In genomic region chr10:1297566-1298301, GRCh38 we compare ENCODE assay signal across 13 cellular contexts.
A peak's percentile ranks its signal among the peaks of the same experiment; 100 is the strongest.
DNase-seq lines count a peak whose midpoint lies in the region; FAIRE-seq and TF ChIP-seq lines count a peak whose summit lies in the region.
"Had no signal": no experiment of that assay in that cellular context is flagged by ENCODE, and none has a peak within 500 bp of the region (broad histone marks: within the 10 kb centered on the region; RNA-seq: fewer than 3 reads in every experiment).

No MANE protein-coding gene starts in this region.

- peak in 1 of 2 experiments; percentile 37 for DNase-seq in Caco-2
- peak; percentile 73 for DNase-seq in H9
- peak; percentile 25 to 73 for DNase-seq in H1 (ENCODE audit: low read depth in 1 of 2, low spot score in 2 of 2)
- no peak for DNase-seq in osteocyte (ENCODE audit: extremely low spot score, unreplicated experiment)
- no peak for DNase-seq in mesenteric fat pad (ENCODE audit: low spot score)
- no peak for DNase-seq in immature natural killer cell
- DNase-seq in GM13977 (ENCODE audit: low spot score): no peak
- DNase-seq: activated CD4-positive, alpha-beta memory T cell treated with anti-CD3 and anti-CD28 coated beads, Interleukin-2, amount 10 ng/mL, durations not matched to agents 7 days and 5 days; activated effector memory CD4-positive, alpha-beta T cell treated with Interleukin-2 at 50 U/mL for 16 hours; CD4-positive, CD25-positive, alpha-beta regulatory T cell; effector CD4-positive, alpha-beta T cell; NCI-H510A treated with DMSO at 0.1 percent for 48 hours; upper lobe of left lung had no signal

- no peak overlapping the region for H3K18ac ChIP-seq in H9 (ENCODE audit: insufficient read length, low read depth, low read length)
- H3K18ac ChIP-seq in H1 (ENCODE audit: extremely low read depth, low read length): peak overlapping the region; percentile 88; the same call in 1 of the 2 replicates

- TF ChIP-seq RAD21 in H1 (IDR thresholded peaks at IDR 0.05 in 1 of 2, conservative IDR thresholded peaks at IDR 0.05 in 1 of 2; ENCODE audit: low read depth in 2 of 2, low read length in 2 of 2): peak; percentile 47 to 65

- H3K4me3 ChIP-seq in Caco-2 (ENCODE audit: low read depth, low read length) (no peak overlapping the region), H1 (ENCODE audit: extremely low read depth in 1 of 4, insufficient read depth in 2 of 4, low read depth in 3 of 4, low read length in 4 of 4) (no peak overlapping the region)
- H3K4me3 ChIP-seq: upper lobe of left lung had no signal

- H2BK20ac ChIP-seq in H9 (ENCODE audit: low read depth, low read length, poor library complexity, severe bottlenecking): no peak overlapping the region
- H2BK20ac ChIP-seq in H1 (ENCODE audit: low read length): peak overlapping the region; percentile 84; the same call in 1 of the 2 replicates

- H3K14ac ChIP-seq in H9 (ENCODE audit: insufficient read depth, low read length): no peak overlapping the region
- no peak overlapping the region for H3K14ac ChIP-seq in H1 (ENCODE audit: insufficient read length)

- WGBS in H9 (ENCODE audit: extremely low coverage, insufficient read length, low lambda C conversion rate): no CpG with 5 or more reads among the region's 14 CpGs
- 60% methylated on average over 14 of the region's 14 CpGs; no CpG with 5 or more reads in 1 of the 2 experiments for WGBS in H1 (ENCODE audit: extremely low coverage in 1 of 2, insufficient coverage in 1 of 2, insufficient read length in 1 of 2, insufficient replicate concordance in 2 of 2, low coverage in 1 of 2, low lambda C conversion rate in 2 of 2, missing lambda C conversion rate in 1 of 2), 2 experiments

- TF ChIP-seq POLR2A in H1 (IDR thresholded peaks at IDR 0.05; ENCODE audit: control extremely low read depth in 1 of 2, low read depth in 2 of 2, low read length in 2 of 2): no peak

- no peak overlapping the region for H3K9ac ChIP-seq in H9 (ENCODE audit: extremely low read depth, insufficient read length, low read length)
- no peak overlapping the region for H3K9ac ChIP-seq in H1 (replicated peaks in 1 of 4; ENCODE audit: extremely low read depth in 1 of 4, low read depth in 3 of 4, low read length in 3 of 4)

- H3K27ac Mint-ChIP-seq in Caco-2 (ENCODE audit: unreplicated experiment): no peak overlapping the region
- peak overlapping the region in 2 of 3 experiments; percentile 81 to 92; a peak in 2 of 7 replicates for H3K27ac Mint-ChIP-seq in H9
- H3K27ac Mint-ChIP-seq in osteocyte (ENCODE audit: unreplicated experiment): peak overlapping the region; percentile 32
- H3K27ac Mint-ChIP-seq in immature natural killer cell: no peak overlapping the region
- H3K27ac Mint-ChIP-seq: activated CD4-positive, alpha-beta memory T cell treated with anti-CD3 and anti-CD28 coated beads, Interleukin-2, amount 10 ng/mL, durations not matched to agents 7 days and 5 days had no signal

- H3K27me3 ChIP-seq in Caco-2 (replicated peaks; ENCODE audit: control insufficient read depth, insufficient read depth, low read length): no peaks in the 10 kb centered on the region; the same call in none of the 2 replicates
- H3K27me3 ChIP-seq in H9 (ENCODE audit: insufficient read depth, low read length): no peaks in the 10 kb centered on the region
- H3K27me3 ChIP-seq in H1 (replicated peaks in 1 of 4; ENCODE audit: control insufficient read depth in 3 of 4, extremely low read depth in 1 of 4, insufficient read depth in 3 of 4, low read length in 3 of 4): no peaks in the 10 kb centered on the region; a peak in 1 of 7 replicates

- no peak overlapping the region for H3K4me3 Mint-ChIP-seq in Caco-2 (ENCODE audit: unreplicated experiment)
- no peak overlapping the region for H3K4me3 Mint-ChIP-seq in H9
- H3K4me3 Mint-ChIP-seq in osteocyte (ENCODE audit: unreplicated experiment): no peak overlapping the region
- no peak overlapping the region for H3K4me3 Mint-ChIP-seq in immature natural killer cell
- H3K4me3 Mint-ChIP-seq: activated CD4-positive, alpha-beta memory T cell treated with anti-CD3 and anti-CD28 coated beads, Interleukin-2, amount 10 ng/mL, durations not matched to agents 7 days and 5 days; CD4-positive, CD25-positive, alpha-beta regulatory T cell had no signal

- H2AK5ac ChIP-seq in H9 (ENCODE audit: insufficient read length, low read length) (no peak overlapping the region), H1 (ENCODE audit: low read depth, low read length) (no peak overlapping the region)

- H3K4me2 ChIP-seq in H9 (ENCODE audit: insufficient read depth, insufficient read length, low read length) (no peak overlapping the region), H1 (ENCODE audit: insufficient read depth in 1 of 2, low read depth in 2 of 2, low read length in 2 of 2) (no peak overlapping the region)

- no peak overlapping the region for H2BK12ac ChIP-seq in H9 (ENCODE audit: insufficient read length, low read depth, low read length)
- H2BK12ac ChIP-seq in H1 (ENCODE audit: low read depth, low read length): peak overlapping the region; percentile 89; the same call in 1 of the 2 replicates

- FAIRE-seq in H1 (lab: Jason Lieb, UNC): no peak

- no peak overlapping the region for H4K91ac ChIP-seq in H9 (ENCODE audit: insufficient read length, low read depth, low read length)
- peak overlapping the region; percentile 20 for H4K91ac ChIP-seq in H1 (replicated peaks; ENCODE audit: insufficient read length, low read length)

- H3K27me3 Mint-ChIP-seq in Caco-2 (ENCODE audit: insufficient read depth, unreplicated experiment): peaks cover 21% of the 10 kb centered on the region
- H3K27me3 Mint-ChIP-seq in H9 (ENCODE audit: low read depth): peaks cover 1% of the 10 kb centered on the region
- H3K27me3 Mint-ChIP-seq in osteocyte (ENCODE audit: unreplicated experiment): no peaks in the 10 kb centered on the region
- peaks cover 4 to 16% (median 8%) of the 10 kb centered on the region in 3 donors for H3K27me3 Mint-ChIP-seq in immature natural killer cell (ENCODE audit: low read depth in 3 of 3)
- H3K27me3 Mint-ChIP-seq: activated CD4-positive, alpha-beta memory T cell treated with anti-CD3 and anti-CD28 coated beads, Interleukin-2, amount 10 ng/mL, durations not matched to agents 7 days and 5 days had no signal

- H3K79me1 ChIP-seq in H9 (ENCODE audit: insufficient read depth, low read depth, low read length, poor library complexity, severe bottlenecking) (no peaks in the 10 kb centered on the region), H1 (ENCODE audit: low read depth, low read length) (no peaks in the 10 kb centered on the region; the same call in 1 of the 2 replicates)

- H3K36me3 ChIP-seq in Caco-2 (ENCODE audit: control insufficient read depth, insufficient read depth, low read length) (no peaks in the 10 kb centered on the region), H1 (ENCODE audit: control insufficient read depth in 2 of 4, insufficient read depth in 4 of 4, low read length in 3 of 4) (no peaks in the 10 kb centered on the region)
- H3K36me3 ChIP-seq: upper lobe of left lung had no signal

- H3K4me1 Mint-ChIP-seq in Caco-2 (ENCODE audit: low read depth, unreplicated experiment): no peaks in the 10 kb centered on the region
- H3K4me1 Mint-ChIP-seq in H9: peaks cover 43 to 44% of the 10 kb centered on the region in 2 experiments
- peaks cover 41% of the 10 kb centered on the region for H3K4me1 Mint-ChIP-seq in osteocyte (ENCODE audit: unreplicated experiment)
- H3K4me1 Mint-ChIP-seq in immature natural killer cell: peaks cover 0 to 2% of the 10 kb centered on the region in 2 donors
- H3K4me1 Mint-ChIP-seq: activated CD4-positive, alpha-beta memory T cell treated with anti-CD3 and anti-CD28 coated beads, Interleukin-2, amount 10 ng/mL, durations not matched to agents 7 days and 5 days had no signal

- H2BK15ac ChIP-seq in H9 (ENCODE audit: low read depth, low read length) (no peak overlapping the region), H1 (ENCODE audit: low read length) (no peak overlapping the region; the same call in 1 of the 2 replicates)

- H3K27ac ChIP-seq in H9 (ENCODE audit: insufficient read length, low read depth, low read length) (no peak overlapping the region), H1 (ENCODE audit: low read depth, low read length) (no peak overlapping the region)
- H3K27ac ChIP-seq: upper lobe of left lung had no signal

- H3K56ac ChIP-seq in H9 (ENCODE audit: insufficient read length, low read depth, low read length) (no peak overlapping the region), H1 (replicated peaks; ENCODE audit: insufficient read length, low read depth, low read length) (peak overlapping the region; percentile 51)

- H3K23me2 ChIP-seq in H9 (ENCODE audit: insufficient read length, low read depth, low read length, poor library complexity, severe bottlenecking) (no peaks in the 10 kb centered on the region), H1 (ENCODE audit: low read depth, low read length) (no peaks in the 10 kb centered on the region)

- POLR2A ChIA-PET in Caco-2 (lab: Charles Lee): no interaction called here
- POLR2A ChIA-PET in H1 (lab: Charles Lee; ENCODE audit: partially characterized antibody): interaction anchor here (3.6 kb wide), 1 partner anchor 13 kb away, joined by 21 read pairs; no protein-coding TSS in a partner anchor

- in situ Hi-C loops in GM13977 (cut with MboI; ENCODE audit: low pct_unique_long_range_greater_than_20kb, low sequenced_read_pairs, unreplicated experiment): no loop called here

- no peak overlapping the region for H3K4ac ChIP-seq in H9 (ENCODE audit: low read depth, low read length)
- H3K4ac ChIP-seq in H1 (replicated peaks; ENCODE audit: insufficient read length, low read depth, low read length): no peak overlapping the region

- H2BK120ac ChIP-seq in H9 (ENCODE audit: low read depth, low read length, poor library complexity, severe bottlenecking) (no peak overlapping the region), H1 (replicated peaks; ENCODE audit: low read depth, low read length) (peak overlapping the region; percentile 41)

- H2AFZ ChIP-seq in H9 (ENCODE audit: low read length) (no peak overlapping the region), H1 (ENCODE audit: low read length) (no peak overlapping the region; the same call in 1 of the 2 replicates)

- H3K79me2 ChIP-seq in H9 (ENCODE audit: insufficient read depth, low read length): no peaks in the 10 kb centered on the region
- H3K79me2 ChIP-seq in H1 (ENCODE audit: control insufficient read depth in 1 of 2, insufficient read depth in 2 of 2, low read length in 2 of 2): no peaks in the 10 kb centered on the region

- BruUV-seq in Caco-2 (replicated peaks; lab: Mats Ljungman, UMichigan): no TSS peak

- no peak overlapping the region for H3T11ph ChIP-seq in H9 (ENCODE audit: low read length)

- intact Hi-C loops in Caco-2 (cut with micrococcal nuclease; ENCODE audit: unreplicated experiment): no loop called here

- H4K20me1 ChIP-seq in H9 (ENCODE audit: control insufficient read depth, insufficient read depth, insufficient read length) (no peaks in the 10 kb centered on the region), H1 (replicated peaks in 1 of 2; ENCODE audit: control insufficient read depth in 1 of 2, insufficient read depth in 2 of 2, low read length in 2 of 2) (no peaks in the 10 kb centered on the region)

- H3K4me1 ChIP-seq in Caco-2 (no peaks in the 10 kb centered on the region), H9 (ENCODE audit: insufficient read depth, low read length) (peaks cover 3% of the 10 kb centered on the region; the same call in 1 of the 2 replicates), H1 (replicated peaks in 1 of 4; ENCODE audit: control insufficient read depth in 3 of 4, insufficient read depth in 4 of 4, low read length in 3 of 4) (peaks cover 0 to 17% (median 10%) of the 10 kb centered on the region in 4 experiments; a peak in 5 of 7 replicates)

- TF ChIP-seq EP300 in H1 (IDR thresholded peaks at IDR 0.05; ENCODE audit: borderline replicate concordance in 1 of 2, low read depth in 2 of 2, low read length in 2 of 2): no peak

- CTCF ChIA-PET in Caco-2 (lab: Charles Lee) (interaction anchor here (1.2 to 1.4 kb wide), 2 partner anchors 11 to 71 kb away, joined by 3 read pairs; no protein-coding TSS in a partner anchor), H1 (lab: Charles Lee; ENCODE audit: partially characterized antibody) (interaction anchor here (0.6 to 4.9 kb wide), 19 partner anchors 11 to 429 kb away, joined by 3 to 25 read pairs (median 4); no protein-coding TSS in a partner anchor)

- H3K9me3 Mint-ChIP-seq in Caco-2 (ENCODE audit: unreplicated experiment) (no peaks in the 10 kb centered on the region), H9 (peaks cover 2 to 14% of the 10 kb centered on the region in 2 experiments; a peak in 4 of 5 replicates), osteocyte (ENCODE audit: unreplicated experiment) (no peaks in the 10 kb centered on the region), immature natural killer cell (no peaks in the 10 kb centered on the region)
- H3K9me3 Mint-ChIP-seq: activated CD4-positive, alpha-beta memory T cell treated with anti-CD3 and anti-CD28 coated beads, Interleukin-2, amount 10 ng/mL, durations not matched to agents 7 days and 5 days had no signal

- H3K9me3 ChIP-seq in Caco-2: no peaks in the 10 kb centered on the region
- H3K9me3 ChIP-seq in H9 (ENCODE audit: control insufficient read depth, low read depth, low read length): no peaks in the 10 kb centered on the region
- peaks cover 0 to 6% of the 10 kb centered on the region in 2 experiments; a peak in 2 of 4 replicates for H3K9me3 ChIP-seq in H1 (ENCODE audit: insufficient read depth in 2 of 2, low read depth in 1 of 2, low read length in 1 of 2)
- H3K9me3 ChIP-seq: upper lobe of left lung had no signal

- H4K5ac ChIP-seq in H9 (ENCODE audit: insufficient read length, low read depth, low read length) (no peak overlapping the region), H1 (ENCODE audit: insufficient read length, low read depth, low read length) (no peak overlapping the region)

- H3K23ac ChIP-seq in H9 (ENCODE audit: insufficient read length, low read depth, low read length) (no peak overlapping the region), H1 (ENCODE audit: insufficient read length) (no peak overlapping the region)

- TF ChIP-seq CTCF in Caco-2 (IDR thresholded peaks at IDR 0.05; ENCODE audit: insufficient read depth in 1 of 2, low read depth in 1 of 2, low read length in 1 of 2, severe bottlenecking in 1 of 2, unreplicated experiment in 1 of 2) (peak; percentile 20 to 47), H9 (conservative IDR thresholded peaks at IDR 0.05) (peak; percentile 62), H1 (IDR thresholded peaks at IDR 0.05; ENCODE audit: control extremely low read depth in 1 of 3, insufficient read depth in 1 of 3, low read depth in 1 of 3, low read length in 3 of 3) (peak; percentile 52 to 66 (median 59)), osteocyte (IDR thresholded peaks at IDR 0.05) (no peak), GM13977 (IDR thresholded peaks at IDR 0.05; ENCODE audit: extremely low read depth, insufficient read depth, missing control alignments) (no peak)

- H3K36me3 Mint-ChIP-seq in Caco-2 (ENCODE audit: insufficient read depth, unreplicated experiment): no peaks in the 10 kb centered on the region
- peaks cover 0 to 16% (median 4%) of the 10 kb centered on the region in 3 experiments; a peak in 4 of 7 replicates for H3K36me3 Mint-ChIP-seq in H9 (ENCODE audit: insufficient read depth in 1 of 3, low read depth in 3 of 3)
- H3K36me3 Mint-ChIP-seq in osteocyte (ENCODE audit: unreplicated experiment): peaks cover 5% of the 10 kb centered on the region
- H3K36me3 Mint-ChIP-seq in immature natural killer cell: no peaks in the 10 kb centered on the region
- H3K36me3 Mint-ChIP-seq: CD4-positive, CD25-positive, alpha-beta regulatory T cell had no signal

- H2BK5ac ChIP-seq in H9 (ENCODE audit: insufficient read length, low read length) (no peak overlapping the region), H1 (ENCODE audit: low read depth, low read length) (no peak overlapping the region)

- no peak overlapping the region for H4K8ac ChIP-seq in H9 (replicated peaks; ENCODE audit: insufficient read length, low read depth, low read length)
- peak overlapping the region; percentile 11; the same call in 1 of the 2 replicates for H4K8ac ChIP-seq in H1 (ENCODE audit: extremely low read depth, insufficient read depth, low read length)

Comparison
In these comparisons a context has a peak if more than half of its experiments do, and no peak if none do; other contexts are left out.
1. DNase-seq: peak in H9 (single experiment) and H1 (2 of 2); none in osteocyte (single experiment), mesenteric fat pad (single experiment), immature natural killer cell (0 of 3) and GM13977 (single experiment).
2. H3K27ac Mint-ChIP-seq: peak in H9 (2 of 3) and osteocyte (single experiment); none in Caco-2 (single experiment) and immature natural killer cell (0 of 6).
3. CTCF ChIP-seq: peak in Caco-2 (2 of 2), H9 (single experiment) and H1 (3 of 3); none in osteocyte (single experiment) and GM13977 (single experiment).